9 cellular contexts compared by ENCODE assay signal in genomic region chr2:189673661-189674373, GRCh38. TPM values are rescaled to one million over a fixed set of nuclear protein-coding genes. Genes with fewer than 3 reads are reported as not detected.
DNase-seq lines count a peak whose midpoint lies in the region; ATAC-seq, FAIRE-seq and TF ChIP-seq lines count a peak whose summit lies in the region.
"Had no signal": no experiment of that assay in that cellular context is flagged by ENCODE, and none has a peak within 500 bp of the region (broad histone marks: within the 10 kb centered on the region; RNA-seq: fewer than 3 reads in every experiment).

No MANE protein-coding gene starts in this region.

- peak overlapping the region; percentile 89 for H3K4me2 ChIP-seq in osteoblast (ENCODE audit: insufficient read depth, low read length)

- H3K36me3 ChIP-seq in Panc1 (ENCODE audit: control insufficient read depth, insufficient read depth, low read length) (peaks cover 7% of the 10 kb centered on the region; the same call in 1 of the 2 replicates), osteoblast (ENCODE audit: insufficient read depth, low read length) (peaks cover 15% of the 10 kb centered on the region), mucosa of descending colon (ENCODE audit: low read depth) (no peaks in the 10 kb centered on the region)

- TF ChIP-seq CTCF in Panc1 (IDR thresholded peaks at IDR 0.05) = no peak
- TF ChIP-seq CTCF in epithelial cell of proximal tubule (conservative IDR thresholded peaks at IDR 0.05; ENCODE audit: low read depth, low read length) = no peak
- TF ChIP-seq CTCF in osteoblast (IDR thresholded peaks at IDR 0.05; ENCODE audit: extremely low read depth, low read depth, low read length) = no peak
- TF ChIP-seq CTCF in mucosa of descending colon (IDR thresholded peaks at IDR 0.05) = no peak

- H3K4me3 ChIP-seq in Panc1 (ENCODE audit: low read depth in 2 of 2, low read length in 2 of 2) = peak overlapping the region; percentile 71 to 76
- H3K4me3 ChIP-seq in epithelial cell of proximal tubule (ENCODE audit: low read depth, low read length) = peak overlapping the region; percentile 80
- H3K4me3 ChIP-seq in osteoblast (ENCODE audit: insufficient read depth, low read length) = peak overlapping the region; percentile 76
- H3K4me3 ChIP-seq in mucosa of descending colon = no peak overlapping the region

- peak; percentile 42 for FAIRE-seq in GM19239 (lab: Jason Lieb, UNC)
- FAIRE-seq: TTC549 had no signal

- H3K9me3 ChIP-seq in Panc1 (ENCODE audit: control insufficient read depth, insufficient read depth, low read depth, low read length) (peaks cover 7% of the 10 kb centered on the region; the same call in 1 of the 2 replicates), osteoblast (ENCODE audit: low read depth, low read length) (no peaks in the 10 kb centered on the region), mucosa of descending colon (peaks cover 5% of the 10 kb centered on the region)

- CTCF ChIA-PET in Panc1 (lab: Charles Lee) = interaction anchor here (0.9 to 1.8 kb wide), 3 partner anchors 23 to 89 kb away, joined by 3 to 6 read pairs (median 3); partner anchors contain the start of gene OSGEPL1

- ATAC-seq in Panc1 = no peak; the same call in 1 of the 2 replicates
- no peak for ATAC-seq in left lobe of liver
- ATAC-seq in GM18909 (IDR thresholded peaks at IDR 0.05; ENCODE audit: poor library complexity, unreplicated experiment) = no peak
- ATAC-seq in mucosa of descending colon = no peak

- in situ Hi-C loops in Panc1 (cut with HindIII; ENCODE audit: low pct_unique_long_range_greater_than_20kb, low sequenced_read_pairs) = no loop called here

- H3K27me3 ChIP-seq in Panc1 (ENCODE audit: control insufficient read depth, insufficient read depth, low read length) = no peaks in the 10 kb centered on the region
- no peaks in the 10 kb centered on the region for H3K27me3 ChIP-seq in osteoblast (ENCODE audit: insufficient read depth, low read length)

- H3K27ac ChIP-seq in Panc1 (ENCODE audit: low read length) (0 out of 2 replicates have a peak overlapping the region, but pooled peaks have one; percentile 2), osteoblast (ENCODE audit: low read depth, low read length) (peak overlapping the region; percentile 82)

- no peaks in the 10 kb centered on the region for H4K20me1 ChIP-seq in osteoblast (ENCODE audit: insufficient read depth, low read length)

- peaks cover 21% of the 10 kb centered on the region for H3K79me2 ChIP-seq in osteoblast (ENCODE audit: insufficient read depth, low read length)

- no peak for DNase-seq in GM19239 (ENCODE audit: insufficient read length, low spot score)
- no peak for DNase-seq in Panc1 (ENCODE audit: low read depth, low spot score)
- no peak for DNase-seq in epithelial cell of proximal tubule (ENCODE audit: low read depth)
- DNase-seq in osteoblast (ENCODE audit: insufficient read length, low spot score, missing footprints) = peak; percentile 32
- DNase-seq in left lobe of liver (ENCODE audit: low spot score) = no peak
- DNase-seq in NCI-H1048 (lab: John Stamatoyannopoulos, UW) = no peak
- DNase-seq in mucosa of descending colon = no peak

- intact Hi-C loops in Panc1 (cut with micrococcal nuclease; ENCODE audit: unreplicated experiment) (no loop called here), mucosa of descending colon (cut with DNase I, micrococcal nuclease) (no loop called here)

- H2AFZ ChIP-seq in osteoblast (ENCODE audit: low read length) = peak overlapping the region; percentile 97

- BruUV-seq in Panc1 (replicated peaks; lab: Mats Ljungman, UMichigan) = no TSS peak

- POLR2A ChIA-PET in Panc1 (lab: Charles Lee) = no interaction called here

- no peaks in the 10 kb centered on the region; the same call in 1 of the 2 replicates for H3K4me1 ChIP-seq in Panc1 (ENCODE audit: control insufficient read depth, insufficient read depth, low read length)
- peaks cover 21% of the 10 kb centered on the region for H3K4me1 ChIP-seq in osteoblast (ENCODE audit: insufficient read depth, low read length)
- H3K4me1 ChIP-seq in mucosa of descending colon (ENCODE audit: low read depth) = peaks cover 4% of the 10 kb centered on the region

RNA-seq across cellular contexts. Expression of gene ANKAR, which starts 0.7 kb away (rescaled TPM):
- total RNA-seq in Panc1 (2021; ENCODE audit: unreplicated experiment) = 4.4 TPM
- 1.7 TPM for polyA plus RNA-seq in Panc1 (2012; ENCODE audit: insufficient read length)
- total RNA-seq in epithelial cell of proximal tubule = 1.4 and 2.0 TPM in 2 replicates
- total RNA-seq in osteoblast = 14.1 TPM in 2 replicates
- total RNA-seq in left lobe of liver = 3.5 TPM
- total RNA-seq in mucosa of descending colon = 10 to 100 TPM in 2 of 3 donors, 1 to 10 TPM in 1; 7.8 to 14.2 (median 14.1) TPM

RNA-seq across cellular contexts. Expression of gene ASNSD1, which starts 12.6 kb away (rescaled TPM):
- total RNA-seq in Panc1 (2021; ENCODE audit: unreplicated experiment) = 30.3 TPM
- polyA plus RNA-seq in Panc1 (2012; ENCODE audit: insufficient read length) = 23.9 TPM
- 24.3 and 36.5 TPM in 2 replicates for total RNA-seq in epithelial cell of proximal tubule
- total RNA-seq in osteoblast = 79.0 and 81.8 TPM in 2 replicates
- total RNA-seq in left lobe of liver = 19.1 TPM
- 10 to 100 TPM; 19.0 to 40.2 (median 19.1) TPM for total RNA-seq in mucosa of descending colon
